Comparison of ENCODE assay signal across 1 cellular context in the genomic region with DNA sequence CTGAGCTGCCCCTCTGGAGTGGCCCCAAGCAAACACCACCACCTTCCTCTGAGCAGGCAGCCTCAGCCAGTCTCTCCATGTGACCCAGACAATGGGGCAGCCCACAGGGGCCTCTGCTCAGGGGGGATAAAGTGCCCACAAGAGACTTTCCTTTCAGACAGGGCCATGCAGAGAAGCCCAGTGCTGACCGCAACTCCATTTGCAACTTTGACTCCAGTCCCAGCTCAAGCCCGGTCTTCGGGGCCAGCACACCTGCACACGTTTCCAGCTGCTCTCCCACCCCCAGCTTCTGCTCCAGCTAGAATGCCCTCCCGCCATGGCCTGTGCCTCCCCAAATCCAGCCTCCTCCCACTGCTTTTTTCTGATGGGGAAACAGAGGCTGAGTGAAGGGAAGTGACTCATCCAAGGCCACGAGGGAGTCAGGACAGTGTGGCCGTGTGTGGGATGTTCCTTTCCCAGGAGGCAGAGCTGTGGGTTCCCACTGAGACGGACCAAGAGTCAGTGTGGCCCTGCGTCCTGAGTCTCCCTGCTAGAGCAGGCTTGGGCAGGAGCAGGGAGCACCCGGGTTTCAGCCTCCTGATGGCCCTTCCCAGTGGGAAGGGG.
TF ChIP-seq lines count a peak whose summit lies in the region.

No MANE protein-coding gene starts in this region.

TF ChIP-seq in HepG2, 621 proteins besides CTCF, POLR2A, EP300 and RAD21 (continued from another document):
- TF ChIP-seq TFDP2 (CRISPR knock-in tag; IDR thresholded peaks at IDR 0.05) (no peak), ATF1 (CRISPR knock-in tag; IDR thresholded peaks at IDR 0.05) (no peak)
